34 cellular contexts compared by ENCODE assay signal in the genomic region with DNA sequence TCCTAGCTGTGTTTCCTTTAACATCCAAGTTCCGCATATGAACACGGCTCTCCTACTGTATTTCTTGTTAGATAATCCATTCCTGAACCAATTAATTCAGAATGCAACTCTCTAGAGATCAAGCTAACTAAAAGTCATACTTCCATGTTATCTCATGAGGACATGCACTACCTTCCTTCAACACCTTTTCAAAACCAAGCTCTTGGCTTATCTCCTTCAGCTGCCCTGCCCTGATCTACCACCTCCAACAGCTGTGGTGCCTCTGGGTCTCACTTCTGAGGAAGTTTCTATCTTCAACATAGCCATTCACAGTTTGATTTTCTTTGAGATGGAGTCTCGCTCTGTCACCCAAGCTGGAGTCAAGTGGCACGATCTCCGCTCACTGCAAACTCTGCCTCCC.
"Had no signal": no experiment of that assay in that cellular context is flagged by ENCODE, and none has a peak within 500 bp of the region (broad histone marks: within the 10 kb centered on the region; RNA-seq: fewer than 3 reads in every experiment).

No MANE protein-coding gene starts in this region.

- H3K9me3 ChIP-seq: MG63 had no signal

- H3K9ac ChIP-seq: KMS-11 had no signal

- H3K27ac ChIP-seq: KMS-11 had no signal

- DNase-seq: Karpas-422, Kasumi-1, MG63, MM.1S, MV-4-11, NCI-H1048, NCI-H1092, NCI-H1092 treated with DMSO at 0.1 percent for 48 hours, NCI-H1105, NCI-H1105 treated with DMSO at 0.1 percent for 48 hours, NCI-H1417, NCI-H1417 treated with DMSO at 0.1 percent for 48 hours, NCI-H1436, NCI-H1436 treated with DMSO at 0.1 percent for 48 hours, NCI-H146, NCI-H1694, NCI-H1694 treated with DMSO at 0.1 percent for 48 hours, NCI-H187, NCI-H187 treated with DMSO at 0.1 percent for 48 hours, NCI-H1930, NCI-H2029, NCI-H2029 treated with DMSO at 0.1 percent for 48 hours, NCI-H2081, NCI-H2081 treated with DMSO at 0.1 percent for 48 hours, NCI-H2107, NCI-H2171, NCI-H2171 treated with DMSO at 0.1 percent for 48 hours, NCI-H2227 treated with DMSO at 0.1 percent for 48 hours, NCI-H226, NCI-H345, NCI-H446, NCI-H446 treated with DMSO at 0.1 percent for 48 hours, NCI-H510A had no signal

- H3K4me3 ChIP-seq: MG63 had no signal

- H3K27me3 ChIP-seq: MG63 had no signal

- H3K4me2 ChIP-seq: KMS-11 had no signal
